Comparison of ENCODE assay signal across 16 cellular contexts in the genomic region with DNA sequence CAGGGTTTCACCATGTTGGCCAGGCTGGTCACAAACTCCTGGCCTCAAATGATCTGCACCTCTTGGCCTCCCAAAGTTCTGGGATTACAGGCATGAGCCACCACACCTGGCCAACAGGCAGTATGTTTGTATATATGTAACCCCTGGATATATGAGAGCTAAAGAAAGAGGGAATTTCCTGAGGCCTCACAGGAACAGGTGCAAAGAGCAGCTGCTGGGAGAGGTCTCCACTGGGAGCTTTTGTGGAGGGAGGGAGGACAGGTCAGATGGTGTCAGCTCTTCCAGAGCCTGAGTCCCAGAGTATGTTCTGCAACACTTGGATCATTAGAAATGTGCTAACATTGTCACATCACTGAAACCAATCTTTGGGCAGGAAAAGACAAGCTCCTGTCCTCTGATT.
"Had no signal": no experiment of that assay in that cellular context is flagged by ENCODE, and none has a peak within 500 bp of the region (broad histone marks: within the 10 kb centered on the region; RNA-seq: fewer than 3 reads in every experiment).

No MANE protein-coding gene starts in this region.

- DNase-seq: activated B cell treated with CpG ODN at 0.5 μM for 24 hours; activated CD4-positive, alpha-beta T cell treated with anti-CD3 and anti-CD28 coated beads for 48 hours; activated CD8-positive, alpha-beta T cell treated with anti-CD3 and anti-CD28 coated beads for 36 hours; activated effector memory CD4-positive, alpha-beta T cell treated with anti-CD3 and anti-CD28 coated beads, Interleukin-2, amount 50 U/mL, for 16 hours; activated T-cell treated with anti-CD3 and anti-CD28 coated beads, Interleukin-2, amount 50 U/mL, for 48 hours; caudate nucleus; islet precursor cell; stimulated activated naive CD8-positive, alpha-beta T cell treated with anti-CD3 and anti-CD28 coated beads, Interleukin-15, Interleukin-2, amounts not matched to agents 100 U/mL and 50 U/mL, for 24 hours; T-helper 2 cell; transverse colon had no signal

- H3K79me2 ChIP-seq: hepatocyte had no signal

- H3K27me3 ChIP-seq: hepatocyte, transverse colon had no signal

- H3K36me3 ChIP-seq: transverse colon had no signal

- H3K4me3 ChIP-seq: hepatocyte, smooth muscle cell, transverse colon had no signal

- FAIRE-seq: colon, TTC549 had no signal

- H3K27ac ChIP-seq: hepatocyte had no signal

- ATAC-seq: activated CD8-positive, alpha-beta T cell treated with anti-CD3 and anti-CD28 coated beads for 36 hours; left lobe of liver; natural killer cell treated with Interleukin-12 subunit alpha and Interleukin-12 subunit beta and Interleukin-15 and Interleukin-18, amount 100 ng/mL, for 72 hours; stimulated activated naive CD8-positive, alpha-beta T cell treated with anti-CD3 and anti-CD28 coated beads, Interleukin-15, Interleukin-2, amounts not matched to agents 100 U/mL and 50 U/mL, for 24 hours had no signal

- H2AFZ ChIP-seq: hepatocyte had no signal

- H3K4me2 ChIP-seq: hepatocyte, smooth muscle cell had no signal

- H3K9me3 ChIP-seq: transverse colon had no signal
